ENCODE assay signal across 8 cellular contexts in the genomic region with DNA sequence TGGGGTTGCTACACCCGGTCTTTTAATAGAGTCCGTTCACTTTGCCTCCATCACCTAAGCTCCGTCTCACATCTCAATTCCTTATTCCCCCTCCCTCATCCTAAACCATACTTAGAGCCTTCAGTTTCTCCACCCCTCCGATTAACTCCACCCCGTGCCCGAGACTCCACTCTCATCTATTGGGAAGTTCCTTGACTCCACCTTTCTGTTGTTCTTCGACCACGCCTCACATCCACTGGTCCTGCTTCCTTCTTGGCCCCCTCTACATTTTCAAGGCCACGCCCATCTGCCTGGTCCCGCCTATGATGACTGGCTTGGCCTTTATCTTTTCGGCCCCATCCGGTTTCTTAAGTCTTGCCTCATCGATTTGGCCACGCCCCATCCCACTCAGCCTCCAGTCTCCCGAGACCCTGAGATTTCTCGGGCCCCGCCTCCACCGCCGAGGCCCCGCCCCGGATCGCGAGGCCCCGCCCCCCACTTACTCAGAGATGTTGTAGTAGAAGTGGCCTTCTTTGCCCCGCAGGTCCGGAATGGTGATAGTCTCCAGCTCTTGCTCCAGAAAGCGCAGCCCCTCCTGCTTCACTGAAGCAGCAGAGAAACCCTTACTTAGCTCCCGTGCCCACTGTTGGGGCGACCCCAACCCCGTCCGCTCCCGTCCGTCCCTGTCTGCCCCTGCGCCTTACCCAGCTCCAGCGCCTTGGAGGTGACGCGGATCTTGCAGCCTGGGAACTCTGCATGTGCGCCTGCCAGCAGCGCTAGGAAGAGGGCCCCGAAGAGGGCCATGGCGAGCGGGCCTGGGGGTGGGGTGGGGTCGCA. TPM values are rescaled to one million over a fixed set of nuclear protein-coding genes. Genes with fewer than 3 reads are reported as not detected.
A peak's percentile ranks its signal among the peaks of the same experiment; 100 is the strongest.
DNase-seq lines count a peak whose midpoint lies in the region; ATAC-seq, FAIRE-seq and TF ChIP-seq lines count a peak whose summit lies in the region.

No MANE protein-coding gene starts in this region.

- H2BK120ac ChIP-seq in H1 (replicated peaks; ENCODE audit: low read depth, low read length) (no peak overlapping the region), mesenchymal stem cell (ENCODE audit: low read depth, low read length) (no peak overlapping the region)

- peak overlapping the region; percentile 84 for H4K5ac ChIP-seq in H1 (ENCODE audit: insufficient read length, low read depth, low read length)

- TF ChIP-seq POLR2A in A549 (IDR thresholded peaks at IDR 0.05; ENCODE audit: low read length): no peak
- peak; percentile 59 to 68; a peak in 2 of 3 replicates for TF ChIP-seq POLR2A in H1 (IDR thresholded peaks at IDR 0.05; ENCODE audit: control extremely low read depth in 1 of 2, low read depth in 2 of 2, low read length in 2 of 2)

- no peak overlapping the region for H3K14ac ChIP-seq in H1 (ENCODE audit: insufficient read length)
- peak overlapping the region in 1 of 2 experiments; percentile 90 for H3K14ac ChIP-seq in mesenchymal stem cell (ENCODE audit: low read length in 2 of 2)

- H3K9me3 ChIP-seq in A549: no peaks in the 10 kb centered on the region
- no peaks in the 10 kb centered on the region for H3K9me3 ChIP-seq in H1 (ENCODE audit: insufficient read depth in 2 of 2, low read depth in 1 of 2, low read length in 1 of 2)
- no peaks in the 10 kb centered on the region for H3K9me3 ChIP-seq in mesenchymal stem cell (ENCODE audit: control insufficient read depth, low read length)

- H3K27ac ChIP-seq in A549 (peak overlapping the region; percentile 55 to 79), H1 (ENCODE audit: low read depth, low read length) (peak overlapping the region; percentile 58; the same call in 1 of the 2 replicates), mesenchymal stem cell (ENCODE audit: low read length, poor library complexity, severe bottlenecking) (peak overlapping the region; percentile 78)

- CTCF ChIA-PET in A549 (lab: Yijun Ruan, JAX): interaction anchor here (0.6 to 1.6 kb wide), 2 partner anchors 13 to 1781 kb away, joined by 3 to 6 read pairs; no protein-coding TSS in a partner anchor
- CTCF ChIA-PET in H1 (lab: Charles Lee; ENCODE audit: partially characterized antibody): interaction anchor here (0.6 to 2.6 kb wide), 7 partner anchors 21 to 82 kb away, joined by 3 to 12 read pairs (median 4); partner anchors contain the start of genes PCIF1 and ZSWIM1

- H3K27me3 ChIP-seq in H1 (replicated peaks in 1 of 4; ENCODE audit: control insufficient read depth in 3 of 4, extremely low read depth in 1 of 4, insufficient read depth in 3 of 4, low read length in 3 of 4): no peaks in the 10 kb centered on the region
- H3K27me3 ChIP-seq in mesenchymal stem cell (ENCODE audit: control insufficient read depth in 1 of 2, insufficient read depth in 1 of 2, low read length in 2 of 2): no peaks in the 10 kb centered on the region

- peaks cover 5 to 25% (median 19%) of the 10 kb centered on the region in 4 experiments; a peak in 6 of 8 replicates for H3K36me3 ChIP-seq in H1 (ENCODE audit: control insufficient read depth in 2 of 4, insufficient read depth in 4 of 4, low read length in 3 of 4)
- peaks cover 23 to 24% of the 10 kb centered on the region in 2 experiments for H3K36me3 ChIP-seq in mesenchymal stem cell (ENCODE audit: control insufficient read depth in 1 of 2, insufficient read depth in 2 of 2, low read depth in 1 of 2, low read length in 2 of 2)

- H2BK12ac ChIP-seq in H1 (ENCODE audit: low read depth, low read length) (no peak overlapping the region), mesenchymal stem cell (ENCODE audit: low read length in 2 of 2) (no peak overlapping the region)

- no peak for TF ChIP-seq RAD21 in A549 (conservative IDR thresholded peaks at IDR 0.05 in 1 of 2, IDR thresholded peaks at IDR 0.05 in 1 of 2)
- no peak for TF ChIP-seq RAD21 in H1 (IDR thresholded peaks at IDR 0.05 in 1 of 2, conservative IDR thresholded peaks at IDR 0.05 in 1 of 2; ENCODE audit: low read depth in 2 of 2, low read length in 2 of 2)

- no peak overlapping the region for H2BK15ac ChIP-seq in H1 (ENCODE audit: low read length)
- H2BK15ac ChIP-seq in mesenchymal stem cell (ENCODE audit: low read depth, poor library complexity, severe bottlenecking): peak overlapping the region; percentile 61

- H3K56ac ChIP-seq in H1 (replicated peaks; ENCODE audit: insufficient read length, low read depth, low read length): no peak overlapping the region

- H3K4me2 ChIP-seq in A549: peak overlapping the region; percentile 69
- peak overlapping the region; percentile 90 to 97 for H3K4me2 ChIP-seq in H1 (ENCODE audit: insufficient read depth in 1 of 2, low read depth in 2 of 2, low read length in 2 of 2)
- peak overlapping the region; percentile 88 for H3K4me2 ChIP-seq in mesenchymal stem cell (ENCODE audit: low read length, poor library complexity, severe bottlenecking)

- no peak for FAIRE-seq in A549 (lab: Jason Lieb, UNC)
- peak; percentile 94 for FAIRE-seq in H1 (lab: Jason Lieb, UNC)

- H2AK5ac ChIP-seq in H1 (ENCODE audit: low read depth, low read length) (no peak overlapping the region), mesenchymal stem cell (ENCODE audit: low read length, severe bottlenecking) (no peak overlapping the region)

- TF ChIP-seq CTCF in A549 (IDR thresholded peaks at IDR 0.05): no peak
- TF ChIP-seq CTCF in H1 (IDR thresholded peaks at IDR 0.05; ENCODE audit: control extremely low read depth in 1 of 3, insufficient read depth in 1 of 3, low read depth in 1 of 3, low read length in 3 of 3): no peak

- H3K4me3 ChIP-seq in A549 (peak overlapping the region; percentile 33; the same call in 2 of the 3 replicates), H1 (ENCODE audit: extremely low read depth in 1 of 4, insufficient read depth in 2 of 4, low read depth in 3 of 4, low read length in 4 of 4) (peak overlapping the region; percentile 52 to 81 (median 70)), mesenchymal stem cell (ENCODE audit: insufficient read depth in 1 of 2, low read depth in 1 of 2, low read length in 2 of 2) (peak overlapping the region; percentile 72 to 75)

- TF ChIP-seq EP300 in A549 (IDR thresholded peaks at IDR 0.05) (no peak), H1 (IDR thresholded peaks at IDR 0.05; ENCODE audit: borderline replicate concordance in 1 of 2, low read depth in 2 of 2, low read length in 2 of 2) (no peak)

- POLR2A ChIA-PET in A549 (lab: Yijun Ruan, JAX) (interaction anchor here (1.0 to 1.2 kb wide), 2 partner anchors 11 to 24 kb away, joined by 4 to 8 read pairs; no protein-coding TSS in a partner anchor), H1 (lab: Charles Lee; ENCODE audit: partially characterized antibody) (interaction anchor here (1.0 to 9.2 kb wide), 14 partner anchors 9 to 98 kb away, joined by 3 to 172 read pairs (median 11); partner anchors contain the start of genes CTSA, NEURL2, PCIF1 and ZSWIM1)

- no peak overlapping the region; the same call in 1 of the 2 replicates for H2BK5ac ChIP-seq in H1 (ENCODE audit: low read depth, low read length)
- no peak overlapping the region for H2BK5ac ChIP-seq in mesenchymal stem cell (ENCODE audit: low read depth, low read length, poor library complexity, severe bottlenecking)

- H4K91ac ChIP-seq in H1 (replicated peaks; ENCODE audit: insufficient read length, low read length) (peak overlapping the region; percentile 82), mesenchymal stem cell (ENCODE audit: low read length) (peak overlapping the region; percentile 63)

- H3K18ac ChIP-seq in H1 (ENCODE audit: extremely low read depth, low read length) (peak overlapping the region; percentile 88), mesenchymal stem cell (ENCODE audit: low read depth in 1 of 2, low read length in 2 of 2) (peak overlapping the region; percentile 92 to 99)

- H3K79me2 ChIP-seq in H1 (ENCODE audit: control insufficient read depth in 1 of 2, insufficient read depth in 2 of 2, low read length in 2 of 2): 0 out of 4 replicates have a peak, but pooled peaks cover 0 to 3% of the 10 kb centered on the region in 2 experiments

- H2BK20ac ChIP-seq in H1 (ENCODE audit: low read length): no peak overlapping the region

- H3K4ac ChIP-seq in H1 (replicated peaks; ENCODE audit: insufficient read length, low read depth, low read length) (peak overlapping the region; percentile 65), mesenchymal stem cell (ENCODE audit: low read depth in 1 of 2, low read length in 2 of 2) (peak overlapping the region; percentile 33 to 68)

- H3K4me1 ChIP-seq in A549: peaks cover 16% of the 10 kb centered on the region
- peaks cover 0 to 2% (median 0%) of the 10 kb centered on the region in 4 experiments; a peak in 3 of 7 replicates for H3K4me1 ChIP-seq in H1 (replicated peaks in 1 of 4; ENCODE audit: control insufficient read depth in 3 of 4, insufficient read depth in 4 of 4, low read length in 3 of 4)
- H3K4me1 ChIP-seq in mesenchymal stem cell (ENCODE audit: control insufficient read depth, insufficient read depth, low read depth, low read length): peaks cover 19% of the 10 kb centered on the region

- H2AFZ ChIP-seq in H1 (ENCODE audit: low read length) (no peak overlapping the region), mesenchymal stem cell (ENCODE audit: low read depth, low read length) (no peak overlapping the region)

- H3K79me1 ChIP-seq in H1 (ENCODE audit: low read depth, low read length) (no peaks in the 10 kb centered on the region; the same call in 1 of the 2 replicates), mesenchymal stem cell (replicated peaks; ENCODE audit: low read length, poor library complexity, severe bottlenecking) (peaks cover 11% of the 10 kb centered on the region)

- peaks cover 2 to 12% of the 10 kb centered on the region in 2 experiments for H4K20me1 ChIP-seq in H1 (replicated peaks in 1 of 2; ENCODE audit: control insufficient read depth in 1 of 2, insufficient read depth in 2 of 2, low read length in 2 of 2)

- H3K23me2 ChIP-seq in H1 (ENCODE audit: low read depth, low read length): peaks cover 11% of the 10 kb centered on the region; the same call in 1 of the 2 replicates

- ATAC-seq in A549: peak; percentile 88 to 96
- peak; percentile 78 for ATAC-seq in GM18861 (IDR thresholded peaks at IDR 0.05; ENCODE audit: unreplicated experiment)
- peak; percentile 85 for ATAC-seq in HG03066 (IDR thresholded peaks at IDR 0.05; ENCODE audit: low read depth, unreplicated experiment)

- WGBS in A549 (ENCODE audit: missing lambda C conversion rate): 20% methylated on average over 28 of the region's 43 CpGs
- 6% methylated on average over 41 of the region's 43 CpGs; no CpG with 5 or more reads in 1 of the 2 experiments for WGBS in H1 (ENCODE audit: extremely low coverage in 1 of 2, insufficient coverage in 1 of 2, insufficient read length in 1 of 2, insufficient replicate concordance in 2 of 2, low coverage in 1 of 2, low lambda C conversion rate in 2 of 2, missing lambda C conversion rate in 1 of 2), 2 experiments
- WGBS in mesenchymal stem cell: 7% methylated on average over 40 of the region's 43 CpGs

- H4K8ac ChIP-seq in H1 (ENCODE audit: extremely low read depth, insufficient read depth, low read length) (peak overlapping the region; percentile 58; the same call in 1 of the 2 replicates), mesenchymal stem cell (ENCODE audit: low read length) (peak overlapping the region; percentile 87)

- DNase-seq in A549 (ENCODE audit: low read depth in 1 of 2, low spot score in 1 of 2) (peak; percentile 87 to 99), NCI-H526 treated with DMSO at 0.1 percent for 48 hours (lab: John Stamatoyannopoulos, UW) (peak; percentile 51), H1 (ENCODE audit: low read depth in 1 of 2, low spot score in 2 of 2) (peak; percentile 99 to 100), mesenchymal stem cell (peak; percentile 99)
- peak; percentile 63 to 81 for DNase-seq in activated CD8-positive, alpha-beta memory T cell treated with anti-CD3 and anti-CD28 coated beads for 1 hour (ENCODE audit: extremely low read depth in 1 of 2, low read depth in 1 of 2)
- DNase-seq in stimulated activated CD8-positive, alpha-beta memory T cell treated with anti-CD3 and anti-CD28 coated beads, Interleukin-12 subunit alpha, Interleukin-12 subunit beta, amount 100 ng/mL, for 1 hour (ENCODE audit: low read depth): peak; percentile 79

- H3K9ac ChIP-seq in H1 (replicated peaks in 1 of 4; ENCODE audit: extremely low read depth in 1 of 4, low read depth in 3 of 4, low read length in 3 of 4) (peak overlapping the region in 3 of 4 experiments; percentile 56 to 71 (median 68); a peak in 6 of 7 replicates), mesenchymal stem cell (ENCODE audit: low read length) (peak overlapping the region; percentile 81)

- H3K23ac ChIP-seq in H1 (ENCODE audit: insufficient read length): no peak overlapping the region
- H3K23ac ChIP-seq in mesenchymal stem cell (ENCODE audit: low read length in 2 of 2): no peak overlapping the region

RNA-seq across cellular contexts. Expression of gene PLTP, which starts 1.1 kb away (rescaled TPM):
- polyA plus RNA-seq in A549 (2011; rRNA removed) (2.7 and 4.5 TPM in 2 replicates), A549 (2017; fragmentation: RNase III; extraction: RNeasy Plus Mini Kit Qiagen cat#74134 plus additional on column Dnase treatment) (0.97 to 1.6 TPM (median 1.5 TPM) in 3 replicates), H1 (2011; rRNA removed) (194 and 268 TPM in 2 replicates)
- 2.9 and 3.6 TPM in 2 replicates for polyA plus RNA-seq in A549 (2012; cell fraction: cytosol; rRNA removed)
- 2.3 and 3.2 TPM in 2 replicates for polyA plus RNA-seq in A549 (2012; cell fraction: nucleus; rRNA removed)
- 3.8 and 4.1 TPM in 2 replicates for polyA minus RNA-seq in A549 (2011; rRNA and poly(A)+ RNA removed)
- 120 TPM in 2 replicates for total RNA-seq in H1 (2021; fragmentation: NEBNext Ultra II Directional; extraction: Animal tissue kit (Norgen Biotek cat#: 25700))
- polyA plus RNA-seq in H1 (2011; cell fraction: cytosol; rRNA removed): 129 TPM
- 198 TPM for polyA plus RNA-seq in H1 (2011; cell fraction: nucleus; rRNA removed)
- 117 to 175 TPM (median 169 TPM) in 4 replicates for polyA plus RNA-seq in H1 (2012, experiment 1 of 2)
- 196 TPM for polyA plus RNA-seq in H1 (2012, experiment 2 of 2)
- polyA plus RNA-seq in H1 (2013, experiment 1 of 2): 240 TPM
- polyA plus RNA-seq in H1 (2013, experiment 2 of 2): 233 TPM
- 77.0 and 101 TPM in 2 replicates for polyA minus RNA-seq in H1 (2011; rRNA and poly(A)+ RNA removed)
- 101 TPM for polyA minus RNA-seq in H1 (2011; cell fraction: cytosol; rRNA and poly(A)+ RNA removed)
- 53.7 TPM for polyA minus RNA-seq in H1 (2011; cell fraction: nucleus; rRNA and poly(A)+ RNA removed)
- polyA plus RNA-seq in mesenchymal stem cell (2013, experiment 1 of 2): 175 TPM
- 164 TPM for polyA plus RNA-seq in mesenchymal stem cell (2013, experiment 2 of 2)

RNA-seq across cellular contexts. Expression of gene CTSA, which starts 19.7 kb away (rescaled TPM):
- polyA plus RNA-seq in A549 (2011; rRNA removed): 53.1 and 61.2 TPM in 2 replicates
- 81.6 and 94.7 TPM in 2 replicates for polyA plus RNA-seq in A549 (2012; cell fraction: cytosol; rRNA removed)
- polyA plus RNA-seq in A549 (2012; cell fraction: nucleus; rRNA removed): 206 and 258 TPM in 2 replicates
- polyA plus RNA-seq in A549 (2017; fragmentation: RNase III; extraction: RNeasy Plus Mini Kit Qiagen cat#74134 plus additional on column Dnase treatment): 76.4 to 95.6 TPM (median 93.2 TPM) in 3 replicates
- 109 and 139 TPM in 2 replicates for polyA minus RNA-seq in A549 (2011; rRNA and poly(A)+ RNA removed)
- total RNA-seq in H1 (2021; fragmentation: NEBNext Ultra II Directional; extraction: Animal tissue kit (Norgen Biotek cat#: 25700)): 49.7 and 52.5 TPM in 2 replicates
- 74.0 and 81.4 TPM in 2 replicates for polyA plus RNA-seq in H1 (2011; rRNA removed)
- 60.7 TPM for polyA plus RNA-seq in H1 (2011; cell fraction: cytosol; rRNA removed)
- polyA plus RNA-seq in H1 (2011; cell fraction: nucleus; rRNA removed): 171 TPM
- 44.5 to 61.8 TPM (median 58.5 TPM) in 4 replicates for polyA plus RNA-seq in H1 (2012, experiment 1 of 2)
- 64.3 TPM for polyA plus RNA-seq in H1 (2012, experiment 2 of 2)
- 66.7 TPM for polyA plus RNA-seq in H1 (2013, experiment 1 of 2)
- 68.1 TPM for polyA plus RNA-seq in H1 (2013, experiment 2 of 2)
- 97.7 and 111 TPM in 2 replicates for polyA minus RNA-seq in H1 (2011; rRNA and poly(A)+ RNA removed)
- 39.0 TPM for polyA minus RNA-seq in H1 (2011; cell fraction: cytosol; rRNA and poly(A)+ RNA removed)
- polyA minus RNA-seq in H1 (2011; cell fraction: nucleus; rRNA and poly(A)+ RNA removed): 131 TPM
- 373 TPM for polyA plus RNA-seq in mesenchymal stem cell (2013, experiment 1 of 2)
- 366 TPM for polyA plus RNA-seq in mesenchymal stem cell (2013, experiment 2 of 2)

RNA-seq across cellular contexts. Expression of gene NEURL2, which starts 19.9 kb away (rescaled TPM):
- polyA plus RNA-seq in A549 (2011; rRNA removed): 0.56 and 0.57 TPM in 2 replicates
- 0.89 and 1.4 TPM in 2 replicates for polyA plus RNA-seq in A549 (2012; cell fraction: cytosol; rRNA removed)
- polyA plus RNA-seq in A549 (2012; cell fraction: nucleus; rRNA removed): 3.3 and 4.4 TPM in 2 replicates
- 1.4 to 1.6 TPM (median 1.4 TPM) in 3 replicates for polyA plus RNA-seq in A549 (2017; fragmentation: RNase III; extraction: RNeasy Plus Mini Kit Qiagen cat#74134 plus additional on column Dnase treatment)
- 0.58 and 2.5 TPM in 2 replicates for polyA minus RNA-seq in A549 (2011; rRNA and poly(A)+ RNA removed)
- total RNA-seq in H1 (2021; fragmentation: NEBNext Ultra II Directional; extraction: Animal tissue kit (Norgen Biotek cat#: 25700)): 5.2 and 6.9 TPM in 2 replicates
- 6.9 and 10.3 TPM in 2 replicates for polyA plus RNA-seq in H1 (2011; rRNA removed)
- 9.4 TPM for polyA plus RNA-seq in H1 (2011; cell fraction: cytosol; rRNA removed)
- polyA plus RNA-seq in H1 (2011; cell fraction: nucleus; rRNA removed): 15.0 TPM
- 3.4 to 5.8 TPM (median 5.5 TPM) in 4 replicates for polyA plus RNA-seq in H1 (2012, experiment 1 of 2)
- 4.2 TPM for polyA plus RNA-seq in H1 (2012, experiment 2 of 2)
- polyA plus RNA-seq in H1 (2013, experiment 1 of 2): 4.8 TPM
- polyA plus RNA-seq in H1 (2013, experiment 2 of 2): 3.2 TPM
- polyA minus RNA-seq in H1 (2011; rRNA and poly(A)+ RNA removed): 3.6 and 3.7 TPM in 2 replicates
- 6.1 TPM for polyA minus RNA-seq in H1 (2011; cell fraction: cytosol; rRNA and poly(A)+ RNA removed)
- 10.5 TPM for polyA minus RNA-seq in H1 (2011; cell fraction: nucleus; rRNA and poly(A)+ RNA removed)
- polyA plus RNA-seq in mesenchymal stem cell (2013, experiment 1 of 2): 4.3 TPM
- 3.6 TPM for polyA plus RNA-seq in mesenchymal stem cell (2013, experiment 2 of 2)

RNA-seq across cellular contexts. Expression of gene SPATA25, which starts 23.5 kb away (rescaled TPM):
- polyA plus RNA-seq in A549 (2011; rRNA removed) (0.31 and 0.54 TPM in 2 replicates), A549 (2017; fragmentation: RNase III; extraction: RNeasy Plus Mini Kit Qiagen cat#74134 plus additional on column Dnase treatment) (0.59 to 1.3 TPM (median 0.77 TPM) in 3 replicates), H1 (2011; rRNA removed) (2.0 and 3.2 TPM in 2 replicates)
- polyA plus RNA-seq in A549 (2012; cell fraction: cytosol; rRNA removed): 0.52 and 0.89 TPM in 2 replicates
- polyA plus RNA-seq in A549 (2012; cell fraction: nucleus; rRNA removed): 2.4 and 2.5 TPM in 2 replicates
- 0.73 TPM in 1 of 2 replicates, not detected in the other for polyA minus RNA-seq in A549 (2011; rRNA and poly(A)+ RNA removed)
- 2.5 and 3.0 TPM in 2 replicates for total RNA-seq in H1 (2021; fragmentation: NEBNext Ultra II Directional; extraction: Animal tissue kit (Norgen Biotek cat#: 25700))
- 4.1 TPM for polyA plus RNA-seq in H1 (2011; cell fraction: cytosol; rRNA removed)
- 8.0 TPM for polyA plus RNA-seq in H1 (2011; cell fraction: nucleus; rRNA removed)
- 1.9 to 4.4 TPM (median 3.5 TPM) in 4 replicates for polyA plus RNA-seq in H1 (2012, experiment 1 of 2)
- 0.77 TPM for polyA plus RNA-seq in H1 (2012, experiment 2 of 2)
- 1.3 TPM for polyA plus RNA-seq in H1 (2013, experiment 1 of 2)
- polyA plus RNA-seq in H1 (2013, experiment 2 of 2): 1.3 TPM
- polyA minus RNA-seq in H1 (2011; rRNA and poly(A)+ RNA removed): 1.2 and 2.7 TPM in 2 replicates
- not detected for polyA minus RNA-seq in H1 (2011; cell fraction: cytosol; rRNA and poly(A)+ RNA removed)
- polyA minus RNA-seq in H1 (2011; cell fraction: nucleus; rRNA and poly(A)+ RNA removed): 7.0 TPM
- 0.39 TPM for polyA plus RNA-seq in mesenchymal stem cell (2013, experiment 1 of 2)
- polyA plus RNA-seq in mesenchymal stem cell (2013, experiment 2 of 2): 0.38 TPM

RNA-seq across cellular contexts. Expression of gene PCIF1, which starts 23.6 kb away (rescaled TPM):
- 19.7 and 24.3 TPM in 2 replicates for polyA plus RNA-seq in A549 (2011; rRNA removed)
- polyA plus RNA-seq in A549 (2012; cell fraction: cytosol; rRNA removed): 35.9 and 44.3 TPM in 2 replicates
- 42.9 and 44.2 TPM in 2 replicates for polyA plus RNA-seq in A549 (2012; cell fraction: nucleus; rRNA removed)
- 18.7 to 21.6 TPM (median 21.4 TPM) in 3 replicates for polyA plus RNA-seq in A549 (2017; fragmentation: RNase III; extraction: RNeasy Plus Mini Kit Qiagen cat#74134 plus additional on column Dnase treatment)
- polyA minus RNA-seq in A549 (2011; rRNA and poly(A)+ RNA removed): 33.1 and 40.2 TPM in 2 replicates
- 27.2 and 30.3 TPM in 2 replicates for total RNA-seq in H1 (2021; fragmentation: NEBNext Ultra II Directional; extraction: Animal tissue kit (Norgen Biotek cat#: 25700))
- 30.6 and 54.7 TPM in 2 replicates for polyA plus RNA-seq in H1 (2011; rRNA removed)
- 23.8 TPM for polyA plus RNA-seq in H1 (2011; cell fraction: cytosol; rRNA removed)
- 58.2 TPM for polyA plus RNA-seq in H1 (2011; cell fraction: nucleus; rRNA removed)
- polyA plus RNA-seq in H1 (2012, experiment 1 of 2): 19.8 to 36.6 TPM (median 32.6 TPM) in 4 replicates
- 37.9 TPM for polyA plus RNA-seq in H1 (2012, experiment 2 of 2)
- polyA plus RNA-seq in H1 (2013, experiment 1 of 2): 23.6 TPM
- 20.7 TPM for polyA plus RNA-seq in H1 (2013, experiment 2 of 2)
- 20.9 and 29.6 TPM in 2 replicates for polyA minus RNA-seq in H1 (2011; rRNA and poly(A)+ RNA removed)
- polyA minus RNA-seq in H1 (2011; cell fraction: cytosol; rRNA and poly(A)+ RNA removed): 20.2 TPM
- 42.0 TPM for polyA minus RNA-seq in H1 (2011; cell fraction: nucleus; rRNA and poly(A)+ RNA removed)
- 16.7 TPM for polyA plus RNA-seq in mesenchymal stem cell (2013, experiment 1 of 2)
- polyA plus RNA-seq in mesenchymal stem cell (2013, experiment 2 of 2): 17.3 TPM

Comparison
In these comparisons a context has a peak if more than half of its experiments do, and no peak if none do; other contexts are left out.
1. Peak in every context shown above with its lines: DNase-seq, ATAC-seq, H3K4me3 ChIP-seq and H3K27ac ChIP-seq.
2. RNA of gene PLTP, which starts 1.1 kb away (polyA plus RNA-seq): 117 to 268 TPM in H1; 0.97 to 4.5 TPM in A549; every median in the first group is over 10 times any median in the second.